ENCODE assay signal across 1 cellular context in genomic region chrX:137032841-137033773, GRCh38.
TF ChIP-seq lines count a peak whose summit lies in the region.

No MANE protein-coding gene starts in this region.

TF ChIP-seq in GM23338, 12 proteins besides CTCF, POLR2A, EP300 and RAD21 (continued from another document):
- TF ChIP-seq, protein P1, sequence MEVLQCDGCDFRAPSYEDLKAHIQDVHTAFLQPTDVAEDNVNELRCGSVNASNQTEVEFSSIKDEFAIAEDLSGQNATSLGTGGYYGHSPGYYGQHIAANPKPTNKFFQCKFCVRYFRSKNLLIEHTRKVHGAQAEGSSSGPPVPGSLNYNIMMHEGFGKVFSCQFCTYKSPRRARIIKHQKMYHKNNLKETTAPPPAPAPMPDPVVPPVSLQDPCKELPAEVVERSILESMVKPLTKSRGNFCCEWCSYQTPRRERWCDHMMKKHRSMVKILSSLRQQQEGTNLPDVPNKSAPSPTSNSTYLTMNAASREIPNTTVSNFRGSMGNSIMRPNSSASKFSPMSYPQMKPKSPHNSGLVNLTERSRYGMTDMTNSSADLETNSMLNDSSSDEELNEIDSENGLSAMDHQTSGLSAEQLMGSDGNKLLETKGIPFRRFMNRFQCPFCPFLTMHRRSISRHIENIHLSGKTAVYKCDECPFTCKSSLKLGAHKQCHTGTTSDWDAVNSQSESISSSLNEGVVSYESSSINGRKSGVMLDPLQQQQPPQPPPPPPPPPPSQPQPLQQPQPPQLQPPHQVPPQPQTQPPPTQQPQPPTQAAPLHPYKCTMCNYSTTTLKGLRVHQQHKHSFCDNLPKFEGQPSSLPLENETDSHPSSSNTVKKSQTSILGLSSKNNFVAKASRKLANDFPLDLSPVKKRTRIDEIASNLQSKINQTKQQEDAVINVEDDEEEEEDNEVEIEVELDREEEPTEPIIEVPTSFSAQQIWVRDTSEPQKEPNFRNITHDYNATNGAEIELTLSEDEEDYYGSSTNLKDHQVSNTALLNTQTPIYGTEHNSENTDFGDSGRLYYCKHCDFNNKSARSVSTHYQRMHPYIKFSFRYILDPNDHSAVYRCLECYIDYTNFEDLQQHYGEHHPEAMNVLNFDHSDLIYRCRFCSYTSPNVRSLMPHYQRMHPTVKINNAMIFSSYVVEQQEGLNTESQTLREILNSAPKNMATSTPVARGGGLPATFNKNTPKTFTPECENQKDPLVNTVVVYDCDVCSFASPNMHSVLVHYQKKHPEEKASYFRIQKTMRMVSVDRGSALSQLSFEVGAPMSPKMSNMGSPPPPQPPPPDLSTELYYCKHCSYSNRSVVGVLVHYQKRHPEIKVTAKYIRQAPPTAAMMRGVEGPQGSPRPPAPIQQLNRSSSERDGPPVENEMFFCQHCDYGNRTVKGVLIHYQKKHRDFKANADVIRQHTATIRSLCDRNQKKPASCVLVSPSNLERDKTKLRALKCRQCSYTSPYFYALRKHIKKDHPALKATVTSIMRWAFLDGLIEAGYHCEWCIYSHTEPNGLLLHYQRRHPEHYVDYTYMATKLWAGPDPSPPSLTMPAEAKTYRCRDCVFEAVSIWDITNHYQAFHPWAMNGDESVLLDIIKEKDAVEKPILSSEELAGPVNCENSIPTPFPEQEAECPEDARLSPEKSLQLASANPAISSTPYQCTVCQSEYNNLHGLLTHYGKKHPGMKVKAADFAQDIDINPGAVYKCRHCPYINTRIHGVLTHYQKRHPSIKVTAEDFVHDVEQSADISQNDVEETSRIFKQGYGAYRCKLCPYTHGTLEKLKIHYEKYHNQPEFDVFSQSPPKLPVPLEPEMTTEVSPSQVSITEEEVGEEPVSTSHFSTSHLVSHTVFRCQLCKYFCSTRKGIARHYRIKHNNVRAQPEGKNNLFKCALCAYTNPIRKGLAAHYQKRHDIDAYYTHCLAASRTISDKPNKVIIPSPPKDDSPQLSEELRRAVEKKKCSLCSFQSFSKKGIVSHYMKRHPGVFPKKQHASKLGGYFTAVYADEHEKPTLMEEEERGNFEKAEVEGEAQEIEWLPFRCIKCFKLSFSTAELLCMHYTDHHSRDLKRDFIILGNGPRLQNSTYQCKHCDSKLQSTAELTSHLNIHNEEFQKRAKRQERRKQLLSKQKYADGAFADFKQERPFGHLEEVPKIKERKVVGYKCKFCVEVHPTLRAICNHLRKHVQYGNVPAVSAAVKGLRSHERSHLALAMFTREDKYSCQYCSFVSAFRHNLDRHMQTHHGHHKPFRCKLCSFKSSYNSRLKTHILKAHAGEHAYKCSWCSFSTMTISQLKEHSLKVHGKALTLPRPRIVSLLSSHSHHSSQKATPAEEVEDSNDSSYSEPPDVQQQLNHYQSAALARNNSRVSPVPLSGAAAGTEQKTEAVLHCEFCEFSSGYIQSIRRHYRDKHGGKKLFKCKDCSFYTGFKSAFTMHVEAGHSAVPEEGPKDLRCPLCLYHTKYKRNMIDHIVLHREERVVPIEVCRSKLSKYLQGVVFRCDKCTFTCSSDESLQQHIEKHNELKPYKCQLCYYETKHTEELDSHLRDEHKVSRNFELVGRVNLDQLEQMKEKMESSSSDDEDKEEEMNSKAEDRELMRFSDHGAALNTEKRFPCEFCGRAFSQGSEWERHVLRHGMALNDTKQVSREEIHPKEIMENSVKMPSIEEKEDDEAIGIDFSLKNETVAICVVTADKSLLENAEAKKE (CRISPR knock-in tag; IDR thresholded peaks at IDR 0.05): no peak
- peak; percentile 86 for TF ChIP-seq EZH2 (IDR thresholded peaks at IDR 0.05; ENCODE audit: low read depth, unreplicated experiment)
- TF ChIP-seq ETS1 (IDR thresholded peaks at IDR 0.05): no peak
